Comparison of ENCODE assay signal across 34 cellular contexts in the genomic region with DNA sequence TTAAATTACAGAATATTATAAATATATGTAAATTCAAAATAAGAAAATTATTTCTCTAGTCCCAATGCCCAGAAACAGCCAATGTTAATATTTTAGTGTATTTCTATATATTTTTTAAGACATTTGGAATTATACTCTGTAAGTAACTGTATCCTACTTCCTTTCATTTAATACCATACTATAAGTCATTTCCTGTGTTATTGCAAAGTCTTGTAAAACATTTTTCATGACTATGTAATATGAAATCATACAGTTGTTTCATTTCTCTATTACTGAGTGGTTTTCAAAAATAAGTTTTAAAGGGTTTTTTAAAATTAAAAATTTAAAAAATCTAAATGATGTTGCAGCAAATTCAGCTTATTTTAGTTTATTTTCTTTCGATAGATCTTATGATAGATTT. TPM values are rescaled to one million over a fixed set of nuclear protein-coding genes. Genes with fewer than 3 reads are reported as not detected.
"Had no signal": no experiment of that assay in that cellular context is flagged by ENCODE, and none has a peak within 500 bp of the region (broad histone marks: within the 10 kb centered on the region; RNA-seq: fewer than 3 reads in every experiment).

No MANE protein-coding gene starts in this region.

- ATAC-seq: activated T-cell treated with anti-CD3 and anti-CD28 coated beads, Interleukin-2, amount 50 U/mL, for 72 hours; activated T-helper 17 cell treated with anti-CD3 and anti-CD28 coated beads, Interleukin-2, amount 50 U/mL, for 72 hours; WTC11 had no signal

- DNase-seq: activated CD4-positive, alpha-beta memory T cell treated with anti-CD3 and anti-CD28 coated beads for 36 hours; activated CD4-positive, alpha-beta T cell treated with anti-CD3 and anti-CD28 coated beads for 4 hours; activated CD4-positive, alpha-beta T cell treated with anti-CD3 and anti-CD28 coated beads, Interleukin-2, amount 50 U/mL, for 1 hour; activated CD4-positive, CD25-positive, alpha-beta regulatory T cell treated with anti-CD3 and anti-CD28 coated beads, Interleukin-2, amount 50 U/mL, for 72 hours; activated CD8-positive, alpha-beta memory T cell treated with anti-CD3 and anti-CD28 coated beads, Interleukin-2, amount 50 U/mL, for 4 hours; activated effector memory CD4-positive, alpha-beta T cell treated with anti-CD3 and anti-CD28 coated beads, Interleukin-2, amount 50 U/mL, for 16 hours; activated naive CD4-positive, alpha-beta T cell; activated naive CD4-positive, alpha-beta T cell treated with anti-CD3 and anti-CD28 coated beads, Interleukin-2, amount 50 U/mL, for 16 hours; activated naive CD8-positive, alpha-beta T cell treated with anti-CD3 and anti-CD28 coated beads for 36 hours; activated T-cell treated with anti-CD3 and anti-CD28 coated beads for 4 hours; activated T-cell treated with anti-CD3 and anti-CD28 coated beads, Interleukin-2, amount 50 U/mL, for 72 hours; amniotic stem cell; aorta; brain microvascular endothelial cell; NCI-H1092 treated with DMSO at 0.1 percent for 48 hours; NCI-H1417; NCI-H146; NCI-H187; NCI-H2029 treated with DMSO at 0.1 percent for 48 hours; NCI-H2107; NCI-H2171; NCI-H510A; NCI-H526; NCI-H748 treated with DMSO at 0.1 percent for 48 hours; PC-9; SHP77 treated with DMSO at 0.1 percent for 48 hours; SK-N-SH had no signal

- H3K9me3 ChIP-seq: SJSA1, SK-N-SH had no signal

- H3K9me3 Mint-ChIP-seq: activated CD4-positive, alpha-beta memory T cell treated with anti-CD3 and anti-CD28 coated beads for 36 hours; activated T-cell treated with anti-CD3 and anti-CD28 coated beads, Interleukin-2, amount 50 U/mL, for 72 hours; activated T-helper 17 cell treated with anti-CD3 and anti-CD28 coated beads, Interleukin-2, amount 50 U/mL, for 72 hours; T-helper 1 cell treated with Interleukin-12 subunit alpha and Interleukin-12 subunit beta and Interleukin-4 antibody, amounts not matched to agents 30 μg/mL and 1 μg/mL, for 36 hours; T-helper 2 cell treated with Interferon-gamma antibody and Interleukin-4, amounts not matched to agents 5 μg/mL and 100 μg/mL, for 36 hours had no signal

- H3K27ac Mint-ChIP-seq: activated CD4-positive, alpha-beta memory T cell treated with anti-CD3 and anti-CD28 coated beads for 36 hours; activated naive CD8-positive, alpha-beta T cell treated with anti-CD3 and anti-CD28 coated beads for 36 hours; T-helper 1 cell treated with Interleukin-12 subunit alpha and Interleukin-12 subunit beta and Interleukin-4 antibody, amounts not matched to agents 30 μg/mL and 1 μg/mL, for 36 hours; WTC11 had no signal

- H3K27me3 ChIP-seq: brain microvascular endothelial cell, SJSA1 had no signal

- H3K4me3 ChIP-seq: SJSA1 had no signal

- H3K27ac ChIP-seq: brain microvascular endothelial cell, KMS-11, PC-9, SJSA1 had no signal

- H3K36me3 ChIP-seq: brain microvascular endothelial cell, SJSA1 had no signal

- H3K27me3 Mint-ChIP-seq: activated CD4-positive, alpha-beta memory T cell treated with anti-CD3 and anti-CD28 coated beads for 36 hours; activated naive CD8-positive, alpha-beta T cell treated with anti-CD3 and anti-CD28 coated beads for 36 hours; activated T-helper 17 cell treated with anti-CD3 and anti-CD28 coated beads, Interleukin-2, amount 50 U/mL, for 72 hours had no signal

- H3K36me3 Mint-ChIP-seq: WTC11 had no signal

- H3K4me3 Mint-ChIP-seq: activated CD4-positive, alpha-beta memory T cell treated with anti-CD3 and anti-CD28 coated beads for 36 hours; activated naive CD8-positive, alpha-beta T cell treated with anti-CD3 and anti-CD28 coated beads for 36 hours; WTC11 had no signal

RNA-seq across cellular contexts. Expression of gene RGS16, which starts 17.1 kb away (rescaled TPM):
- total RNA-seq: LHCN-M2, PC-9 had no signal
